Comparison of ENCODE assay signal across 8 cellular contexts in genomic region chr5:138542120-138542955, GRCh38. TPM values are rescaled to one million over a fixed set of nuclear protein-coding genes. Genes with fewer than 3 reads are reported as not detected.
DNase-seq lines count a peak whose midpoint lies in the region; ATAC-seq and TF ChIP-seq lines count a peak whose summit lies in the region.

No MANE protein-coding gene starts in this region.

- ATAC-seq in GM21515 (IDR thresholded peaks at IDR 0.05; ENCODE audit: unreplicated experiment) (peak; percentile 0), T-helper 17 cell (peak; percentile 44), HG02798 (IDR thresholded peaks at IDR 0.05; ENCODE audit: poor library complexity, unreplicated experiment) (no peak), GM21381 (IDR thresholded peaks at IDR 0.05; ENCODE audit: unreplicated experiment) (no peak)

- peaks cover 28% of the 10 kb centered on the region for H3K4me1 ChIP-seq in A673 (ENCODE audit: insufficient read depth, low read length, poor library complexity, severe bottlenecking)
- peaks cover 0 to 7% of the 10 kb centered on the region in 2 donors for H3K4me1 ChIP-seq in esophagus (ENCODE audit: control insufficient read depth in 2 of 2, insufficient read depth in 2 of 2, low read length in 1 of 2)
- H3K4me1 ChIP-seq in neutrophil (ENCODE audit: control insufficient read depth in 1 of 2, insufficient read depth in 1 of 2, low read depth in 1 of 2, low read length in 1 of 2) = peaks cover 57 to 67% of the 10 kb centered on the region in 2 experiments

- TF ChIP-seq CTCF in A673 (conservative IDR thresholded peaks at IDR 0.05; ENCODE audit: low read depth, low read length) (no peak), neutrophil (IDR thresholded peaks at IDR 0.05) (no peak)

- no peaks in the 10 kb centered on the region for H3K9me3 ChIP-seq in A673 (ENCODE audit: low read depth, low read length, poor library complexity, severe bottlenecking)
- H3K9me3 ChIP-seq in T-helper 17 cell (ENCODE audit: control insufficient read depth, low read length, poor library complexity, severe bottlenecking) = no peaks in the 10 kb centered on the region
- H3K9me3 ChIP-seq in esophagus (ENCODE audit: control insufficient read depth in 2 of 2, insufficient read depth in 1 of 2, low read depth in 1 of 2, low read length in 1 of 2) = no peaks in the 10 kb centered on the region
- no peaks in the 10 kb centered on the region for H3K9me3 ChIP-seq in neutrophil

- CTCF ChIA-PET in A673 (lab: Charles Lee) = no interaction called here

- H3K36me3 Mint-ChIP-seq in T-helper 17 cell (ENCODE audit: low read depth) = peaks cover 6% of the 10 kb centered on the region

- H3K27me3 Mint-ChIP-seq in T-helper 17 cell = no peaks in the 10 kb centered on the region

- no peaks in the 10 kb centered on the region for H3K27me3 ChIP-seq in A673 (replicated peaks; ENCODE audit: insufficient read depth, low read depth, low read length, poor library complexity)
- H3K27me3 ChIP-seq in esophagus (ENCODE audit: control insufficient read depth in 1 of 2, insufficient read depth in 2 of 2, low read length in 2 of 2) = no peaks in the 10 kb centered on the region
- H3K27me3 ChIP-seq in neutrophil = no peaks in the 10 kb centered on the region

- H3K27ac ChIP-seq in A673 (ENCODE audit: low read depth, low read length, poor library complexity, severe bottlenecking) = peak overlapping the region; percentile 99
- H3K27ac ChIP-seq in esophagus (ENCODE audit: low read depth in 2 of 2, low read length in 1 of 2) = peak overlapping the region; percentile 97 to 98
- peak overlapping the region; percentile 99 for H3K27ac ChIP-seq in neutrophil

- peak overlapping the region; percentile 100 for H3K27ac Mint-ChIP-seq in T-helper 17 cell

- H3K4me3 ChIP-seq in A673 (ENCODE audit: low read depth, low read length, poor library complexity, severe bottlenecking) (peak overlapping the region; percentile 87), esophagus (ENCODE audit: low read depth in 1 of 2, low read length in 2 of 2) (peak overlapping the region; percentile 83 to 99), neutrophil (ENCODE audit: low read depth in 1 of 2, low read length in 1 of 2) (peak overlapping the region; percentile 86 to 95)

- BruUV-seq in A673 (replicated peaks; lab: Mats Ljungman, UMichigan) = TSS peak; percentile 41

- 0 to 1% methylated on average over 35 to 48 of the region's 48 CpGs for WGBS in esophagus, 2 donors

- DNase-seq in A673 (ENCODE audit: low spot score) (no peak), T-helper 17 cell (peak in 2 of 3 donors; percentile 11 to 12), HPDE6-E6E7 (ENCODE audit: extremely low spot score) (no peak)

- POLR2A ChIA-PET in A673 (lab: Charles Lee; ENCODE audit: low non-redundant PET) = interaction anchor here (0.5 to 0.9 kb wide), 2 partner anchors 26 to 355 kb away, joined by 3 read pairs; no protein-coding TSS in a partner anchor

- intact Hi-C loops in A673 (cut with micrococcal nuclease; ENCODE audit: unreplicated experiment) = loop anchor here (2.0 kb wide), 2 partner anchors 32 to 78 kb away; partner anchors contain the start of genes EGR1 and HSPA9

- peaks cover 33% of the 10 kb centered on the region for H3K36me3 ChIP-seq in A673 (ENCODE audit: insufficient read depth, low read length, poor library complexity, severe bottlenecking)
- H3K36me3 ChIP-seq in esophagus (ENCODE audit: control insufficient read depth in 2 of 2, insufficient read depth in 2 of 2, low read length in 1 of 2) = no peaks in the 10 kb centered on the region
- peaks cover 7% of the 10 kb centered on the region for H3K36me3 ChIP-seq in neutrophil

- H3K4me3 Mint-ChIP-seq in T-helper 17 cell = peak overlapping the region; percentile 100

- peaks cover 45% of the 10 kb centered on the region for H3K4me1 Mint-ChIP-seq in T-helper 17 cell

RNA-seq across cellular contexts. Expression of gene ETF1, which starts 0.7 kb away (rescaled TPM):
- 172 and 191 TPM in 2 replicates for total RNA-seq in A673 (2021)
- total RNA-seq in T-helper 17 cell = 100 to 1,000 TPM; 150 to 165 TPM
- polyA plus RNA-seq in esophagus = 10 to 100 TPM; 38.9 to 64.8 TPM

RNA-seq across cellular contexts. Expression of gene HSPA9, which starts 32.9 kb away (rescaled TPM):
- total RNA-seq in A673 (2021) = 502 TPM in 2 replicates
- 100 to 1,000 TPM; 291 to 305 TPM for total RNA-seq in T-helper 17 cell
- 100 to 1,000 TPM in 1 of 2 donors, 10 to 100 TPM in 1; 78.5 to 111 TPM for polyA plus RNA-seq in esophagus

Comparison
In these comparisons a context has a peak if more than half of its experiments do, and no peak if none do; other contexts are left out.
1. DNase-seq: peak in T-helper 17 cell (2 of 3); none in A673 (single experiment) and HPDE6-E6E7 (single experiment).
2. ATAC-seq: peak in GM21515 (single experiment) and T-helper 17 cell (single experiment); none in HG02798 (single experiment) and GM21381 (single experiment).
3. Peak in every context shown above with its lines, with median percentiles within 50 percentile points of each other: H3K27ac ChIP-seq and H3K4me3 ChIP-seq.